In the genomic region with DNA sequence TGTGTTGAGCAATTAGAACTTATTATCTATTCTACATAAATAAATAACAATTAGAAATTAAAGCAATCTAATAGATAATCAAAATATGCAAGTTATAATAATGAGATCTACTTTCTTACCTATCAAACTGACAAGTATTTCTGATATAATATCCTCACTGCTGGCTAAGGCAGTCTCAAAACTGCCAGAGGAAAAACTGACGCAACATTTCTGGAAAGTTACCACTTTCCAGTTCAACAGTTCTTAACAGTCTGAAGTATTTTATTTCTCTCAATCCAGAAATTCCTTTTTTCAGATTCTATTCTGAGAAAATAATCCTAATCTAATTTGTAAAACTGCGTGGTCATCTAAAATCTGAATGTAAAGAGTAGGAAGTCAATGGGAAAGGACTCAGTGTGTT, we compare ENCODE assay signal across 17 cellular contexts.
"Had no signal": no experiment of that assay in that cellular context is flagged by ENCODE, and none has a peak within 500 bp of the region (broad histone marks: within the 10 kb centered on the region; RNA-seq: fewer than 3 reads in every experiment).

No MANE protein-coding gene starts in this region.

- DNase-seq: activated CD4-positive, alpha-beta T cell treated with anti-CD3 and anti-CD28 coated beads, Interleukin-2, amount 50 U/mL, for 1 hour; activated naive CD4-positive, alpha-beta T cell treated with anti-CD3 and anti-CD28 coated beads for 36 hours; activated T-cell treated with anti-CD3 and anti-CD28 coated beads for 4 hours; adrenal gland; cortex of kidney; effector CD8-positive, alpha-beta T cell; foreskin melanocyte; left lung; mesendoderm; ovary; retina; substantia nigra; upper lobe of left lung had no signal

- H3K27ac ChIP-seq: adrenal gland, epithelial cell of prostate, left lung, ovary, upper lobe of left lung had no signal

- H3K4me1 ChIP-seq: left lung, upper lobe of left lung had no signal

- ATAC-seq: activated T-helper 17 cell treated with anti-CD3 and anti-CD28 coated beads, Interleukin-2, amount 50 U/mL, for 72 hours; left lung; SK-N-SH treated with all-trans-retinoic acid at 6 μM for 48 hours; stimulated activated effector memory CD8-positive, alpha-beta T cell treated with anti-CD3 and anti-CD28 coated beads, Interleukin-12 subunit alpha, Interleukin-12 subunit beta, amount 100 ng/mL, for 72 hours had no signal

- H3K9me3 ChIP-seq: left lung, ovary, upper lobe of left lung had no signal

- H3K27me3 ChIP-seq: adrenal gland, left lung, ovary, upper lobe of left lung had no signal

- H3K4me3 ChIP-seq: adrenal gland, left lung, ovary, upper lobe of left lung had no signal

- H3K36me3 ChIP-seq: adrenal gland, left lung, ovary, upper lobe of left lung had no signal
